Comparison of ENCODE assay signal across 8 cellular contexts in genomic region chr16:11105038-11105903, GRCh38.
DNase-seq lines count a peak whose midpoint lies in the region; ATAC-seq and TF ChIP-seq lines count a peak whose summit lies in the region.

No MANE protein-coding gene starts in this region.

- ATAC-seq in GM19467 (IDR thresholded peaks at IDR 0.05; ENCODE audit: unreplicated experiment), result peak; percentile 45
- ATAC-seq in PC-3, result no peak
- ATAC-seq in lung (ENCODE audit: insufficient read depth, low FRiP score), result peak; percentile 35

- H3K9ac ChIP-seq in PC-3 (ENCODE audit: low read length) (no peak overlapping the region), mammary epithelial cell (ENCODE audit: insufficient read depth, low read length) (no peak overlapping the region)

- POLR2A ChIA-PET in PC-3 (lab: Charles Lee; ENCODE audit: unreplicated experiment), result no interaction called here

- H3K79me2 ChIP-seq in PC-3 (ENCODE audit: low read length) (no peaks in the 10 kb centered on the region), mammary epithelial cell (ENCODE audit: insufficient read depth, low read length) (no peaks in the 10 kb centered on the region)

- TF ChIP-seq CTCF in HL-60 (IDR thresholded peaks at IDR 0.05; ENCODE audit: insufficient read depth, low read length) (no peak), PC-3 (conservative IDR thresholded peaks at IDR 0.05; ENCODE audit: low read depth, low read length) (no peak), mammary epithelial cell (conservative IDR thresholded peaks at IDR 0.05 in 1 of 2, IDR thresholded peaks at IDR 0.05 in 1 of 2; ENCODE audit: extremely low read depth in 1 of 2, insufficient read depth in 1 of 2, low read depth in 1 of 2, low read length in 2 of 2) (no peak), lung (IDR thresholded peaks at IDR 0.05; ENCODE audit: control extremely low read depth, extremely low read depth) (no peak), transverse colon (IDR thresholded peaks at IDR 0.05) (no peak)

- H3K4me2 ChIP-seq in PC-3 (ENCODE audit: low read length) (no peak overlapping the region), mammary epithelial cell (ENCODE audit: insufficient read depth, low read depth, low read length) (no peak overlapping the region)

- H3K36me3 ChIP-seq in PC-3 (ENCODE audit: low read depth, low read length) (no peaks in the 10 kb centered on the region), mammary epithelial cell (ENCODE audit: insufficient read depth, low read length) (no peaks in the 10 kb centered on the region), lung (ENCODE audit: control insufficient read depth in 2 of 2, insufficient read depth in 2 of 2, low read length in 2 of 2) (no peaks in the 10 kb centered on the region), transverse colon (no peaks in the 10 kb centered on the region)

- CTCF ChIA-PET in PC-3 (lab: Charles Lee), result no interaction called here
- CTCF ChIA-PET in mammary epithelial cell (lab: Charles Lee; ENCODE audit: low non-redundant PET), result no interaction called here

- no peaks in the 10 kb centered on the region for H3K9me2 ChIP-seq in PC-3 (replicated peaks; ENCODE audit: low read length)

- in situ Hi-C loops in mammary epithelial cell (cut with MboI; ENCODE audit: low sequenced_read_pairs in 2 of 2) (no loop called here), transverse colon (cut with MboI; ENCODE audit: low pct_ligation_motif_present in 1 of 4, low pct_unique_long_range_greater_than_20kb in 1 of 4, low sequenced_read_pairs in 3 of 4) (no loop called here)

- peak; percentile 33 for DNase-seq in DMS79 (lab: John Stamatoyannopoulos, UW)
- DNase-seq in HL-60 (ENCODE audit: low read depth in 1 of 2, low spot score in 1 of 2), result peak; percentile 84 to 87
- DNase-seq in PC-3, result peak; percentile 22
- peak; percentile 37 for DNase-seq in mammary epithelial cell
- peak; percentile 52 for DNase-seq in lung (ENCODE audit: low spot score)
- DNase-seq in transverse colon, result peak; percentile 41
- no peak for DNase-seq in SW480 (ENCODE audit: low spot score)

- TF ChIP-seq POLR2A in transverse colon (IDR thresholded peaks at IDR 0.05), result no peak

- WGBS in mammary epithelial cell (ENCODE audit: low coverage, missing lambda C conversion rate), result 86% methylated on average over 7 of the region's 7 CpGs
- WGBS in lung, 2 donors, result 10 to 18% methylated on average over 7 of the region's 7 CpGs
- 30 to 41% methylated on average over 3 to 7 of the region's 7 CpGs for WGBS in transverse colon (ENCODE audit: low coverage in 1 of 2), 2 donors

- intact Hi-C loops in PC-3 (cut with micrococcal nuclease) (no loop called here), mammary epithelial cell (cut with micrococcal nuclease) (no loop called here), transverse colon (cut with DNase I; ENCODE audit: low total_unique reads) (loop anchor here (5.0 kb wide), 1 partner anchor 1598 kb away; no protein-coding TSS in a partner anchor)

- H4K20me1 ChIP-seq in PC-3 (ENCODE audit: low read length) (no peaks in the 10 kb centered on the region), mammary epithelial cell (ENCODE audit: insufficient read depth, low read length) (no peaks in the 10 kb centered on the region)

- H3K27me3 ChIP-seq in HL-60 (ENCODE audit: insufficient read depth, poor library complexity, severe bottlenecking), result no peaks in the 10 kb centered on the region
- H3K27me3 ChIP-seq in PC-3 (ENCODE audit: low read length), result no peaks in the 10 kb centered on the region
- H3K27me3 ChIP-seq in mammary epithelial cell (ENCODE audit: insufficient read depth, low read length), result no peaks in the 10 kb centered on the region
- H3K27me3 ChIP-seq in lung (ENCODE audit: control insufficient read depth, insufficient read depth), result no peaks in the 10 kb centered on the region
- H3K27me3 ChIP-seq in transverse colon, result no peaks in the 10 kb centered on the region

- H3K4me3 ChIP-seq in HL-60 (replicated peaks; ENCODE audit: insufficient read depth, low read length), result no peak overlapping the region
- H3K4me3 ChIP-seq in PC-3 (ENCODE audit: low read length), result no peak overlapping the region
- no peak overlapping the region for H3K4me3 ChIP-seq in mammary epithelial cell (replicated peaks in 1 of 3; ENCODE audit: insufficient read depth in 1 of 3, low read depth in 2 of 3, low read length in 3 of 3)
- no peak overlapping the region for H3K4me3 ChIP-seq in lung
- H3K4me3 ChIP-seq in transverse colon, result no peak overlapping the region

- H3K4me1 ChIP-seq in PC-3 (ENCODE audit: insufficient read depth, low read length), result peaks cover 10% of the 10 kb centered on the region
- H3K4me1 ChIP-seq in mammary epithelial cell (ENCODE audit: insufficient read depth, low read length), result no peaks in the 10 kb centered on the region
- H3K4me1 ChIP-seq in lung (ENCODE audit: control insufficient read depth in 2 of 2, insufficient read depth in 2 of 2, low read length in 2 of 2), result peaks cover 23 to 30% of the 10 kb centered on the region in 2 donors
- peaks cover 6 to 48% (median 27%) of the 10 kb centered on the region in 4 donors for H3K4me1 ChIP-seq in transverse colon

- H3K9me3 ChIP-seq in PC-3 (ENCODE audit: low read length) (no peaks in the 10 kb centered on the region), mammary epithelial cell (replicated peaks; ENCODE audit: insufficient read depth, low read length) (no peaks in the 10 kb centered on the region), lung (ENCODE audit: control insufficient read depth in 2 of 2, insufficient read depth in 1 of 2, low read length in 1 of 2) (no peaks in the 10 kb centered on the region), transverse colon (no peaks in the 10 kb centered on the region)

- no peak overlapping the region for H3K27ac ChIP-seq in HL-60 (replicated peaks)
- no peak overlapping the region for H3K27ac ChIP-seq in PC-3 (ENCODE audit: low read length)
- no peak overlapping the region for H3K27ac ChIP-seq in mammary epithelial cell (ENCODE audit: insufficient read depth, low read depth, low read length)
- peak overlapping the region; percentile 49 to 77 for H3K27ac ChIP-seq in lung (ENCODE audit: low read depth in 1 of 2, low read length in 1 of 2)
- H3K27ac ChIP-seq in transverse colon, result peak overlapping the region; percentile 35 to 64 (median 38)

- no peak for TF ChIP-seq EP300 in transverse colon (IDR thresholded peaks at IDR 0.05; ENCODE audit: low read depth)

- no peak overlapping the region for H2AFZ ChIP-seq in PC-3 (ENCODE audit: low read length)
- no peak overlapping the region for H2AFZ ChIP-seq in mammary epithelial cell (ENCODE audit: low read depth, low read length)

- dilution Hi-C loops in mammary epithelial cell (cut with HindIII; ENCODE audit: low sequenced_read_pairs), result no loop called here

- no peaks in the 10 kb centered on the region for H3F3A ChIP-seq in PC-3 (ENCODE audit: low read length, unreplicated experiment)

- BruUV-seq in PC-3 (replicated peaks; lab: Mats Ljungman, UMichigan) (no TSS peak), mammary epithelial cell (replicated peaks; lab: Mats Ljungman, UMichigan) (no TSS peak)

Comparison
In these comparisons a context has a peak if more than half of its experiments do, and no peak if none do; other contexts are left out.
1. H3K27ac ChIP-seq: peak in lung (2 of 2) and transverse colon (4 of 4); none in HL-60 (single experiment), PC-3 (single experiment) and mammary epithelial cell (single experiment).